In genomic region chr12:7638064-7638763, GRCh38 we compare ENCODE assay signal across 9 cellular contexts. TPM values are rescaled to one million over a fixed set of nuclear protein-coding genes. Genes with fewer than 3 reads are reported as not detected.
DNase-seq lines count a peak whose midpoint lies in the region; ATAC-seq, FAIRE-seq and TF ChIP-seq lines count a peak whose summit lies in the region.
"Had no signal": no experiment of that assay in that cellular context is flagged by ENCODE, and none has a peak within 500 bp of the region (broad histone marks: within the 10 kb centered on the region; RNA-seq: fewer than 3 reads in every experiment).

No MANE protein-coding gene starts in this region.

- TF ChIP-seq CTCF in A549 (IDR thresholded peaks at IDR 0.05), result no peak
- TF ChIP-seq CTCF in uterus (IDR thresholded peaks at IDR 0.05), result no peak

- H3K9me3 Mint-ChIP-seq in activated naive CD4-positive, alpha-beta T cell treated with anti-CD3 and anti-CD28 coated beads, Interleukin-2, amount 50 U/mL, for 72 hours, result no peaks in the 10 kb centered on the region

- H3K9me3 ChIP-seq in A549 (no peaks in the 10 kb centered on the region), uterus (no peaks in the 10 kb centered on the region)

- intact Hi-C loops in uterus (cut with DNase I; ENCODE audit: low total_unique reads), result loop anchor here (10.0 kb wide), 1 partner anchor 413 kb away; no protein-coding TSS in a partner anchor

- no peaks in the 10 kb centered on the region for H3K27me3 ChIP-seq in uterus

- CTCF ChIA-PET in A549 (lab: Yijun Ruan, JAX), result interaction anchor here (0.6 to 5.8 kb wide), 28 partner anchors 8 to 693 kb away, joined by 3 to 35 read pairs (median 4); no protein-coding TSS in a partner anchor

- POLR2A ChIA-PET in A549 (lab: Yijun Ruan, JAX), result no interaction called here

- 50% methylated on average over 11 of the region's 11 CpGs for WGBS in A549 (ENCODE audit: missing lambda C conversion rate)

- TF ChIP-seq POLR2A in A549 (IDR thresholded peaks at IDR 0.05; ENCODE audit: low read length), result no peak
- no peak for TF ChIP-seq POLR2A in uterus (IDR thresholded peaks at IDR 0.05)

- H3K4me1 ChIP-seq in A549 (no peaks in the 10 kb centered on the region), uterus (no peaks in the 10 kb centered on the region)

- H3K36me3 Mint-ChIP-seq in activated naive CD4-positive, alpha-beta T cell treated with anti-CD3 and anti-CD28 coated beads, Interleukin-2, amount 50 U/mL, for 72 hours, result no peaks in the 10 kb centered on the region

- TF ChIP-seq RAD21 in A549 (conservative IDR thresholded peaks at IDR 0.05 in 1 of 2, IDR thresholded peaks at IDR 0.05 in 1 of 2), result no peak

- DNase-seq in A549 (ENCODE audit: low read depth in 1 of 2, low spot score in 1 of 2) (no peak), left lobe of liver (ENCODE audit: low spot score) (no peak), D341Med (ENCODE audit: low spot score) (no peak), uterus (no peak), glomerular visceral epithelial cell (ENCODE audit: extremely low spot score) (no peak)
- DNase-seq in activated naive CD4-positive, alpha-beta T cell treated with anti-CD3 and anti-CD28 coated beads, Interleukin-2, amount 50 U/mL, for 72 hours (ENCODE audit: low spot score in 2 of 2), result no peak
- DNase-seq in activated CD8-positive, alpha-beta memory T cell treated with anti-CD3 and anti-CD28 coated beads, Interleukin-2, amount 50 U/mL, for 48 hours, result no peak

- ATAC-seq in A549 (peak; percentile 16 to 50; a peak in 4 of 6 replicates), HG02642 (IDR thresholded peaks at IDR 0.05; ENCODE audit: poor library complexity, unreplicated experiment) (peak; percentile 13), left lobe of liver (peak; percentile 17)
- peak; percentile 17 to 36 for ATAC-seq in activated naive CD4-positive, alpha-beta T cell treated with anti-CD3 and anti-CD28 coated beads, Interleukin-2, amount 50 U/mL, for 72 hours

- H3K27ac ChIP-seq in A549, result no peak overlapping the region
- no peak overlapping the region for H3K27ac ChIP-seq in uterus

- no peak for FAIRE-seq in A549 (lab: Jason Lieb, UNC)

- no peak overlapping the region for H3K27ac Mint-ChIP-seq in activated naive CD4-positive, alpha-beta T cell treated with anti-CD3 and anti-CD28 coated beads, Interleukin-2, amount 50 U/mL, for 72 hours

- TF ChIP-seq EP300 in A549 (IDR thresholded peaks at IDR 0.05), result no peak

- no peak overlapping the region for H3K4me2 ChIP-seq in A549

- no peaks in the 10 kb centered on the region for H3K36me3 ChIP-seq in uterus

- H3K4me3 ChIP-seq in A549 (no peak overlapping the region), uterus (no peak overlapping the region)

TF ChIP-seq in A549, 52 proteins besides CTCF, POLR2A, EP300 and RAD21:
- TF ChIP-seq ZNF302 (CRISPR knock-in tag; IDR thresholded peaks at IDR 0.05) (no peak), ZSCAN20 (CRISPR knock-in tag; IDR thresholded peaks at IDR 0.05) (no peak)

RNA-seq across cellular contexts. Expression of gene APOBEC1, which starts 27.5 kb away (rescaled TPM):
- not detected in 2 replicates for polyA plus RNA-seq in A549 (2011; rRNA removed)
- polyA plus RNA-seq in A549 (2012; cell fraction: cytosol; rRNA removed), result not detected in 2 replicates
- polyA plus RNA-seq in A549 (2012; cell fraction: nucleus; rRNA removed), result not detected in 2 replicates
- polyA plus RNA-seq in A549 (2017; fragmentation: RNase III; extraction: RNeasy Plus Mini Kit Qiagen cat#74134 plus additional on column Dnase treatment), result not detected in 3 replicates
- polyA minus RNA-seq in A549 (2011; rRNA and poly(A)+ RNA removed), result not detected in 2 replicates
- total RNA-seq in activated naive CD4-positive, alpha-beta T cell treated with anti-CD3 and anti-CD28 coated beads, Interleukin-2, amount 50 U/mL, for 72 hours, result not detected
- not detected for total RNA-seq in left lobe of liver
- total RNA-seq in uterus, result not detected
- total RNA-seq: T-helper 2 cell treated with Interferon-gamma antibody and Interleukin-4, amounts not matched to agents 100 ng/mL and 5 ng/mL, for 36 hours had no signal

RNA-seq across cellular contexts. Expression of gene GDF3, which starts 57.4 kb away (rescaled TPM):
- polyA plus RNA-seq in A549 (2011; rRNA removed) (not detected in 2 replicates), A549 (2017; fragmentation: RNase III; extraction: RNeasy Plus Mini Kit Qiagen cat#74134 plus additional on column Dnase treatment) (not detected in 3 replicates)
- not detected in 2 replicates for polyA plus RNA-seq in A549 (2012; cell fraction: cytosol; rRNA removed)
- polyA plus RNA-seq in A549 (2012; cell fraction: nucleus; rRNA removed), result not detected in 2 replicates
- polyA minus RNA-seq in A549 (2011; rRNA and poly(A)+ RNA removed), result not detected in 2 replicates
- not detected for total RNA-seq in activated naive CD4-positive, alpha-beta T cell treated with anti-CD3 and anti-CD28 coated beads, Interleukin-2, amount 50 U/mL, for 72 hours
- total RNA-seq in left lobe of liver (not detected), uterus (not detected)
- total RNA-seq: T-helper 2 cell treated with Interferon-gamma antibody and Interleukin-4, amounts not matched to agents 100 ng/mL and 5 ng/mL, for 36 hours had no signal
